27 cellular contexts compared by ENCODE assay signal in genomic region chr4:66235876-66236275, GRCh38.
"Had no signal": no experiment of that assay in that cellular context is flagged by ENCODE, and none has a peak within 500 bp of the region (broad histone marks: within the 10 kb centered on the region; RNA-seq: fewer than 3 reads in every experiment).

No MANE protein-coding gene starts in this region.

- H3K27me3 ChIP-seq: colonic mucosa, esophagus squamous epithelium, gastrocnemius medialis, heart right ventricle, left lung had no signal

- DNase-seq: colonic mucosa; cortex of kidney; effector CD8-positive, alpha-beta T cell; effector memory CD8-positive, alpha-beta T cell; endodermal cell; erythroblast; esophagus squamous epithelium; foreskin fibroblast; foreskin melanocyte; gastrocnemius medialis; glutamatergic neuron; head of caudate nucleus; heart right ventricle; hippocampal formation; left cardiac atrium; left lung; left ventricle myocardium superior; lower lobe of right lung; mesenchymal stem cell; mucosa of descending colon; naive B cell had no signal

- H3K4me3 ChIP-seq: colonic mucosa, esophagus squamous epithelium, gastrocnemius medialis, heart right ventricle, left lung, lower lobe of right lung, mucosa of descending colon had no signal

- H3K27ac Mint-ChIP-seq: dendritic cell treated with granulocyte-macrophage colony-stimulating factor and Interleukin-4, amounts not matched to agents 40 ng/mL and 50 ng/mL, for 4 days; effector memory CD8-positive, alpha-beta T cell; endodermal cell; mesothelial cell of epicardium; naive B cell had no signal

- ATAC-seq: effector memory CD8-positive, alpha-beta T cell; esophagus mucosa; gastrocnemius medialis; heart right ventricle; left cardiac atrium; left lung; left ventricle myocardium superior; lower lobe of right lung; mucosa of descending colon had no signal

- H3K27me3 Mint-ChIP-seq: dendritic cell treated with granulocyte-macrophage colony-stimulating factor and Interleukin-4, amounts not matched to agents 40 ng/mL and 50 ng/mL, for 4 days; effector memory CD8-positive, alpha-beta T cell; naive B cell had no signal

- H3K9me3 ChIP-seq: colonic mucosa, esophagus squamous epithelium, gastrocnemius medialis, heart right ventricle, left lung, lower lobe of right lung had no signal

- H3K36me3 ChIP-seq: colonic mucosa, esophagus squamous epithelium, gastrocnemius medialis, heart right ventricle, left lung, lower lobe of right lung had no signal

- H3K4me1 ChIP-seq: colonic mucosa, esophagus squamous epithelium, gastrocnemius medialis, heart right ventricle, left lung, lower lobe of right lung had no signal

- H3K27ac ChIP-seq: colonic mucosa, epithelial cell of prostate, esophagus squamous epithelium, gastrocnemius medialis, heart right ventricle, left lung, lower lobe of right lung had no signal

- H3K36me3 Mint-ChIP-seq: mesothelial cell of epicardium, naive B cell had no signal

- H3K4me1 Mint-ChIP-seq: endodermal cell, mesothelial cell of epicardium, naive B cell had no signal

- FAIRE-seq: islet of Langerhans, keratinocyte had no signal

- H3K9me3 Mint-ChIP-seq: endodermal cell, mesothelial cell of epicardium had no signal

- H3K4me3 Mint-ChIP-seq: dendritic cell treated with granulocyte-macrophage colony-stimulating factor and Interleukin-4, amounts not matched to agents 40 ng/mL and 50 ng/mL, for 4 days; effector memory CD8-positive, alpha-beta T cell; endodermal cell; mesothelial cell of epicardium; naive B cell had no signal
